17 cellular contexts compared by ENCODE assay signal in genomic region chrX:30302957-30303356, GRCh38. TPM values are rescaled to one million over a fixed set of nuclear protein-coding genes. Genes with fewer than 3 reads are reported as not detected.
A peak's percentile ranks its signal among the peaks of the same experiment; 100 is the strongest.
DNase-seq lines count a peak whose midpoint lies in the region; ATAC-seq and FAIRE-seq lines count a peak whose summit lies in the region.
"Had no signal": no experiment of that assay in that cellular context is flagged by ENCODE, and none has a peak within 500 bp of the region (broad histone marks: within the 10 kb centered on the region; RNA-seq: fewer than 3 reads in every experiment).

No MANE protein-coding gene starts in this region.

- H3K9me3 ChIP-seq in aorta (ENCODE audit: control insufficient read depth, low read length), result no peaks in the 10 kb centered on the region

- H3K4me3 ChIP-seq in aorta (ENCODE audit: low read length in 2 of 2), result no peak overlapping the region

- in situ Hi-C loops in KBM-7 (cut with MboI; ENCODE audit: low pct_unique_long_range_greater_than_20kb, low sequenced_read_pairs), result no loop called here

- peak; percentile 31 for DNase-seq in NCI-H345 (lab: John Stamatoyannopoulos, UW)
- no peak for DNase-seq in NCI-H345 treated with DMSO at 0.1 percent for 48 hours (lab: John Stamatoyannopoulos, UW; ENCODE audit: unreplicated experiment)
- DNase-seq in astrocyte of the hippocampus (ENCODE audit: low read depth, low spot score), result peak; percentile 30
- peak; percentile 46 to 71 for DNase-seq in aorta
- no peak for DNase-seq in NCI-H146 treated with DMSO at 0.1 percent for 48 hours (lab: John Stamatoyannopoulos, UW; ENCODE audit: unreplicated experiment)
- no peak for DNase-seq in KBM-7
- DNase-seq in stimulated activated CD4-positive, alpha-beta T cell treated with anti-CD3 and anti-CD28 coated beads, Interleukin-4, amount 100 ng/mL, for 1 hour, result no peak
- DNase-seq: activated T-cell treated with anti-CD3 and anti-CD28 coated beads, Interleukin-2, amount 50 U/mL, for 24 hours; NCI-H2081 treated with DMSO at 0.1 percent for 48 hours; stimulated activated naive B cell treated with anti-CD40 and anti-IgM and Interleukin-4, amounts not matched to agents 10 μg/mL and 1 μg/mL and 100 μg/mL, for 72 hours had no signal

- peak; percentile 27 for FAIRE-seq in islet of Langerhans (lab: Jason Lieb, UNC)
- FAIRE-seq: A204.1, G401.6, H54, TTC549 had no signal

- ATAC-seq in aorta (ENCODE audit: low FRiP score), result no peak
- ATAC-seq: stimulated activated naive B cell treated with anti-CD40 and anti-IgM and Interleukin-4, amounts not matched to agents 10 μg/mL and 1 μg/mL and 100 μg/mL, for 72 hours had no signal

- no peaks in the 10 kb centered on the region for H3K27me3 ChIP-seq in aorta (ENCODE audit: control insufficient read depth in 1 of 2, insufficient read depth in 2 of 2, low read length in 1 of 2)

- no peaks in the 10 kb centered on the region for H3K4me1 ChIP-seq in aorta (ENCODE audit: control insufficient read depth in 1 of 2, insufficient read depth in 2 of 2, low read length in 2 of 2)

- no peak overlapping the region for H3K27ac ChIP-seq in aorta (ENCODE audit: low read depth in 1 of 2, low read length in 2 of 2)

- WGBS in aorta, 2 donors, result 14 to 18% methylated on average over 6 of the region's 6 CpGs

- intact Hi-C loops in aorta (cut with DNase I), result no loop called here

- no peaks in the 10 kb centered on the region for H3K36me3 ChIP-seq in aorta (ENCODE audit: control insufficient read depth in 1 of 2, insufficient read depth in 2 of 2, low read length in 1 of 2)

RNA-seq across cellular contexts. Expression of gene NR0B1, which starts 6.2 kb away (rescaled TPM):
- not detected for total RNA-seq in aorta
- under 1 TPM in 1 of 2 donors, not detected in 1; 0.20 TPM for polyA plus RNA-seq in aorta
- polyA plus RNA-seq: IgD-negative memory B cell, neural cell had no signal

RNA-seq across cellular contexts. Expression of gene MAGEB1, which starts 56.0 kb away (rescaled TPM):
- total RNA-seq in aorta, result not detected
- not detected for polyA plus RNA-seq in aorta
- polyA plus RNA-seq: IgD-negative memory B cell, neural cell had no signal

Comparison
In these comparisons a context has a peak if more than half of its experiments do, and no peak if none do; other contexts are left out.
1. DNase-seq: peak in NCI-H345 (single experiment), astrocyte of the hippocampus (single experiment) and aorta (2 of 2); none in NCI-H345 treated with DMSO at 0.1 percent for 48 hours (single experiment), NCI-H146 treated with DMSO at 0.1 percent for 48 hours (single experiment), KBM-7 (single experiment) and stimulated activated CD4-positive, alpha-beta T cell treated with anti-CD3 and anti-CD28 coated beads, Interleukin-4, amount 100 ng/mL, for 1 hour (single experiment).